Comparison of ENCODE assay signal across 8 cellular contexts in genomic region chr5:32276173-32276853, GRCh38. TPM values are rescaled to one million over a fixed set of nuclear protein-coding genes. Genes with fewer than 3 reads are reported as not detected.
DNase-seq lines count a peak whose midpoint lies in the region; ATAC-seq and TF ChIP-seq lines count a peak whose summit lies in the region.

No MANE protein-coding gene starts in this region.

- H3K79me2 ChIP-seq in SK-N-SH (ENCODE audit: insufficient read depth), result peaks cover 2% of the 10 kb centered on the region; the same call in 1 of the 2 replicates

- no peaks in the 10 kb centered on the region for H3K9me3 Mint-ChIP-seq in activated naive CD8-positive, alpha-beta T cell treated with anti-CD3 and anti-CD28 coated beads, Interleukin-2, amount 10 ng/mL, durations not matched to agents 7 days and 5 days

- ATAC-seq in SK-N-SH treated with all-trans-retinoic acid at 6 μM for 48 hours, result peak; percentile 76
- ATAC-seq in activated naive CD8-positive, alpha-beta T cell treated with anti-CD3 and anti-CD28 coated beads, Interleukin-2, amount 10 ng/mL, durations not matched to agents 7 days and 5 days (ENCODE audit: low read depth), result peak; percentile 80
- ATAC-seq in HG02759 (IDR thresholded peaks at IDR 0.05; ENCODE audit: unreplicated experiment), result no peak
- no peak for ATAC-seq in HG03139 (IDR thresholded peaks at IDR 0.05; ENCODE audit: unreplicated experiment)

- no peak for TF ChIP-seq RAD21 in SK-N-SH (IDR thresholded peaks at IDR 0.05; ENCODE audit: low read length)

- no peak overlapping the region for H3K9ac ChIP-seq in SK-N-SH

- no peak overlapping the region for H3K4me2 ChIP-seq in SK-N-SH

- H3K4me3 Mint-ChIP-seq in activated naive CD8-positive, alpha-beta T cell treated with anti-CD3 and anti-CD28 coated beads, Interleukin-2, amount 10 ng/mL, durations not matched to agents 7 days and 5 days, result peak overlapping the region; percentile 49

- H3K27ac ChIP-seq in SK-N-SH (ENCODE audit: low read depth in 2 of 2, low read length in 1 of 2), result peak overlapping the region in 1 of 2 experiments; percentile 38; a peak in 2 of 4 replicates

- H3K27me3 Mint-ChIP-seq in activated naive CD8-positive, alpha-beta T cell treated with anti-CD3 and anti-CD28 coated beads, Interleukin-2, amount 10 ng/mL, durations not matched to agents 7 days and 5 days, result no peaks in the 10 kb centered on the region

- H3K4me1 ChIP-seq in SK-N-SH (ENCODE audit: control insufficient read depth in 1 of 2, insufficient read depth in 2 of 2, low read depth in 1 of 2, low read length in 1 of 2), result peaks cover 0 to 6% of the 10 kb centered on the region in 2 experiments; a peak in 1 of 4 replicates

- no peaks in the 10 kb centered on the region for H3K27me3 ChIP-seq in SK-N-SH (ENCODE audit: insufficient read depth)

- CTCF ChIA-PET in SK-N-SH (lab: Yijun Ruan, JAX), result interaction anchor here (1.5 to 2.9 kb wide), 2 partner anchors 44 to 53 kb away, joined by 5 to 13 read pairs; no protein-coding TSS in a partner anchor

- no peaks in the 10 kb centered on the region for H4K20me1 ChIP-seq in SK-N-SH (ENCODE audit: insufficient read depth)

- TF ChIP-seq CTCF in SK-N-SH (IDR thresholded peaks at IDR 0.05), result no peak

- no peaks in the 10 kb centered on the region for H3K9me2 ChIP-seq in SK-N-SH

- no peaks in the 10 kb centered on the region for H3K9me3 ChIP-seq in SK-N-SH

- POLR2A ChIA-PET in SK-N-SH (lab: Yijun Ruan, JAX), result no interaction called here
- POLR2A ChIA-PET in activated naive CD8-positive, alpha-beta T cell treated with anti-CD3 and anti-CD28 coated beads, Interleukin-2, amount 10 ng/mL, durations not matched to agents 7 days and 5 days (lab: Charles Lee), result interaction anchor here (0.6 kb wide), 2 partner anchors 27 to 569 kb away, joined by 3 read pairs; no protein-coding TSS in a partner anchor

- no peak overlapping the region for H2AFZ ChIP-seq in SK-N-SH (ENCODE audit: low read depth)

- peaks cover 29% of the 10 kb centered on the region for H3K4me1 Mint-ChIP-seq in activated naive CD8-positive, alpha-beta T cell treated with anti-CD3 and anti-CD28 coated beads, Interleukin-2, amount 10 ng/mL, durations not matched to agents 7 days and 5 days

- H3F3A ChIP-seq in SK-N-SH (replicated peaks; ENCODE audit: insufficient read depth), result no peaks in the 10 kb centered on the region

- TF ChIP-seq EP300 in SK-N-SH (IDR thresholded peaks at IDR 0.05; ENCODE audit: borderline replicate concordance in 1 of 2, low read depth in 1 of 2, low read length in 1 of 2), result no peak

- DNase-seq in SK-N-SH (no peak), HT-29 (ENCODE audit: low spot score) (peak; percentile 59), iPS-NIHi11 (ENCODE audit: low spot score) (peak; percentile 27), mucosa of gallbladder (ENCODE audit: low spot score) (no peak)
- no peak for DNase-seq in activated naive CD8-positive, alpha-beta T cell treated with anti-CD3 and anti-CD28 coated beads, Interleukin-2, amount 10 ng/mL, durations not matched to agents 7 days and 5 days

- no peak overlapping the region for H3K4me3 ChIP-seq in SK-N-SH (ENCODE audit: low read depth in 2 of 2, low read length in 1 of 2)

- peak overlapping the region; percentile 82 for H3K27ac Mint-ChIP-seq in activated naive CD8-positive, alpha-beta T cell treated with anti-CD3 and anti-CD28 coated beads, Interleukin-2, amount 10 ng/mL, durations not matched to agents 7 days and 5 days

- peaks cover 36% of the 10 kb centered on the region for H3K36me3 Mint-ChIP-seq in activated naive CD8-positive, alpha-beta T cell treated with anti-CD3 and anti-CD28 coated beads, Interleukin-2, amount 10 ng/mL, durations not matched to agents 7 days and 5 days

- WGBS in SK-N-SH (ENCODE audit: low lambda C conversion rate), result 59% methylated on average over 3 of the region's 4 CpGs

- peaks cover 9 to 11% of the 10 kb centered on the region in 2 experiments for H3K36me3 ChIP-seq in SK-N-SH (replicated peaks in 1 of 2; ENCODE audit: control insufficient read depth in 1 of 2, insufficient read depth in 2 of 2, low read length in 1 of 2)

TF ChIP-seq in SK-N-SH treated with all-trans-retinoic acid at 6 μM for 48 hours, 23 proteins besides CTCF, POLR2A, EP300 and RAD21:
- TF ChIP-seq OSR1 (CRISPR knock-in tag; IDR thresholded peaks at IDR 0.05) (no peak), ZNF70 (CRISPR knock-in tag; IDR thresholded peaks at IDR 0.05) (no peak), ESRRG (CRISPR knock-in tag; IDR thresholded peaks at IDR 0.05) (no peak), RARB (CRISPR knock-in tag; IDR thresholded peaks at IDR 0.05) (no peak), PATZ1 (CRISPR knock-in tag; IDR thresholded peaks at IDR 0.05; ENCODE audit: borderline replicate concordance) (no peak), PPARA (CRISPR knock-in tag; IDR thresholded peaks at IDR 0.05; ENCODE audit: borderline replicate concordance) (no peak), ZNF565 (CRISPR knock-in tag; conservative IDR thresholded peaks at IDR 0.05; ENCODE audit: low read depth) (no peak), SNAI2 (CRISPR knock-in tag; IDR thresholded peaks at IDR 0.05) (no peak)

TF ChIP-seq in SK-N-SH, 30 proteins besides CTCF, POLR2A, EP300 and RAD21:
- TF ChIP-seq TEAD4 (IDR thresholded peaks at IDR 0.05; ENCODE audit: borderline replicate concordance, insufficient read depth) (no peak), SMC3 (IDR thresholded peaks at IDR 0.05; ENCODE audit: low read depth, low read length) (no peak), RXRA (IDR thresholded peaks at IDR 0.05; ENCODE audit: borderline replicate concordance, low read depth) (no peak), SIN3A (IDR thresholded peaks at IDR 0.05; ENCODE audit: borderline replicate concordance, low read depth, low read length) (no peak), REST (IDR thresholded peaks at IDR 0.05; ENCODE audit: low read depth, low read length) (no peak), GABPA (IDR thresholded peaks at IDR 0.05; ENCODE audit: low read depth) (no peak), TCF12 (IDR thresholded peaks at IDR 0.05) (no peak), RFX5 (IDR thresholded peaks at IDR 0.05; ENCODE audit: low read length) (no peak), JUND (IDR thresholded peaks at IDR 0.05) (no peak), MEF2A (IDR thresholded peaks at IDR 0.05; ENCODE audit: borderline replicate concordance, low read depth) (no peak), EZH2phosphoT487 (IDR thresholded peaks at IDR 0.05; ENCODE audit: borderline replicate concordance, low read depth) (no peak), CHD2 (IDR thresholded peaks at IDR 0.05; ENCODE audit: low read length, partially characterized antibody) (no peak), POLR2AphosphoS5 (IDR thresholded peaks at IDR 0.05; ENCODE audit: low read depth, low read length) (no peak), TAF1 (IDR thresholded peaks at IDR 0.05; ENCODE audit: borderline replicate concordance, low read depth, low read length) (no peak), FOSL2 (IDR thresholded peaks at IDR 0.05; ENCODE audit: borderline replicate concordance, low read depth) (no peak), YY1 (IDR thresholded peaks at IDR 0.05; ENCODE audit: low read depth) (no peak)

RNA-seq across cellular contexts. Expression of gene MTMR12, which starts 36.4 kb away (rescaled TPM):
- 10.9 and 13.2 TPM in 2 replicates for polyA plus RNA-seq in SK-N-SH (2012; rRNA removed)
- 12.3 and 12.6 TPM in 2 replicates for polyA plus RNA-seq in SK-N-SH (2012; cell fraction: cytosol; rRNA removed)
- 7.8 and 11.3 TPM in 2 replicates for polyA plus RNA-seq in SK-N-SH (2012; cell fraction: nucleus; rRNA removed)
- 10.4 and 13.1 TPM in 2 replicates for total RNA-seq in HT-29 (2014; rRNA removed; shearing (Covaris generic))
- total RNA-seq in activated naive CD8-positive, alpha-beta T cell treated with anti-CD3 and anti-CD28 coated beads, Interleukin-2, amount 10 ng/mL, durations not matched to agents 7 days and 5 days, result 10 to 100 TPM; 30.6 to 32.2 TPM
- total RNA-seq in mucosa of gallbladder, result 40.8 TPM

Comparison
In these comparisons a context has a peak if more than half of its experiments do, and no peak if none do; other contexts are left out.
1. ATAC-seq: peak in SK-N-SH treated with all-trans-retinoic acid at 6 μM for 48 hours (single experiment) and activated naive CD8-positive, alpha-beta T cell treated with anti-CD3 and anti-CD28 coated beads, Interleukin-2, amount 10 ng/mL, durations not matched to agents 7 days and 5 days (single experiment); none in HG02759 (single experiment) and HG03139 (single experiment).
2. DNase-seq: peak in HT-29 (single experiment) and iPS-NIHi11 (single experiment); none in SK-N-SH (single experiment), activated naive CD8-positive, alpha-beta T cell treated with anti-CD3 and anti-CD28 coated beads, Interleukin-2, amount 10 ng/mL, durations not matched to agents 7 days and 5 days (single experiment) and mucosa of gallbladder (single experiment).